In genomic region chr1:32741417-32742131, GRCh38 we compare ENCODE assay signal across 8 cellular contexts. TPM values are rescaled to one million over a fixed set of nuclear protein-coding genes. Genes with fewer than 3 reads are reported as not detected.
DNase-seq lines count a peak whose midpoint lies in the region; ATAC-seq lines count a peak whose summit lies in the region.

No MANE protein-coding gene starts in this region.

- H3K4me3 ChIP-seq in ectodermal cell (ENCODE audit: insufficient read depth, low read depth, low read length) (peak overlapping the region; percentile 45), mesodermal cell (ENCODE audit: extremely low read depth, insufficient read depth, low read length, poor library complexity, severe bottlenecking) (peak overlapping the region; percentile 52)

- DNase-seq in DMS 273 (lab: John Stamatoyannopoulos, UW; ENCODE audit: unreplicated experiment) = peak; percentile 67
- no peak for DNase-seq in DMS 273 treated with DMSO at 0.1 percent for 48 hours (lab: John Stamatoyannopoulos, UW)
- peak; percentile 65 for DNase-seq in NCI-H774 (lab: John Stamatoyannopoulos, UW)

- peaks cover 21% of the 10 kb centered on the region for H3K27me3 ChIP-seq in ectodermal cell (ENCODE audit: control insufficient read depth, insufficient read depth, low read length, poor library complexity, severe bottlenecking)

- no peaks in the 10 kb centered on the region for H3K9me3 ChIP-seq in ectodermal cell (ENCODE audit: control insufficient read depth, low read length)
- no peaks in the 10 kb centered on the region for H3K9me3 ChIP-seq in mesodermal cell (ENCODE audit: control insufficient read depth, low read length)

- no peak for ATAC-seq in HG02884 (IDR thresholded peaks at IDR 0.05; ENCODE audit: unreplicated experiment)
- ATAC-seq in GM19452 (IDR thresholded peaks at IDR 0.05; ENCODE audit: unreplicated experiment) = no peak
- no peak for ATAC-seq in HG03460 (IDR thresholded peaks at IDR 0.05; ENCODE audit: unreplicated experiment)

- WGBS in ectodermal cell, 2 experiments = 1% methylated on average over 98 of the region's 98 CpGs
- 1% methylated on average over 55 to 72 of the region's 98 CpGs for WGBS in mesodermal cell (ENCODE audit: insufficient coverage in 2 of 2), 2 experiments

- H3K36me3 ChIP-seq in ectodermal cell (ENCODE audit: control insufficient read depth, insufficient read depth, low read length) (no peaks in the 10 kb centered on the region), mesodermal cell (ENCODE audit: control insufficient read depth, insufficient read depth, low read length) (no peaks in the 10 kb centered on the region)

- no peak overlapping the region for H3K27ac ChIP-seq in ectodermal cell (ENCODE audit: insufficient read depth, low read depth, low read length, poor library complexity, severe bottlenecking)
- no peak overlapping the region for H3K27ac ChIP-seq in mesodermal cell (ENCODE audit: low read depth, low read length, severe bottlenecking)

- H3K4me1 ChIP-seq in ectodermal cell (ENCODE audit: control insufficient read depth, insufficient read depth, low read length) = peaks cover 31% of the 10 kb centered on the region
- H3K4me1 ChIP-seq in mesodermal cell (ENCODE audit: control insufficient read depth, insufficient read depth, low read length, poor library complexity, severe bottlenecking) = peaks cover 12% of the 10 kb centered on the region

RNA-seq across cellular contexts. Expression of gene SYNC, which starts 39.0 kb away (rescaled TPM):
- polyA plus RNA-seq in ectodermal cell (2013, experiment 1 of 4) = not detected
- 0.14 TPM for polyA plus RNA-seq in ectodermal cell (2013, experiment 2 of 4)
- polyA plus RNA-seq in ectodermal cell (2013, experiment 3 of 4) = 0.11 TPM
- polyA plus RNA-seq in ectodermal cell (2013, experiment 4 of 4) = 0.08 TPM
- polyA plus RNA-seq in mesodermal cell (2013, experiment 1 of 2) = 1.0 TPM
- 0.96 TPM for polyA plus RNA-seq in mesodermal cell (2013, experiment 2 of 2)
